Comparison of ENCODE assay signal across 8 cellular contexts in the genomic region with DNA sequence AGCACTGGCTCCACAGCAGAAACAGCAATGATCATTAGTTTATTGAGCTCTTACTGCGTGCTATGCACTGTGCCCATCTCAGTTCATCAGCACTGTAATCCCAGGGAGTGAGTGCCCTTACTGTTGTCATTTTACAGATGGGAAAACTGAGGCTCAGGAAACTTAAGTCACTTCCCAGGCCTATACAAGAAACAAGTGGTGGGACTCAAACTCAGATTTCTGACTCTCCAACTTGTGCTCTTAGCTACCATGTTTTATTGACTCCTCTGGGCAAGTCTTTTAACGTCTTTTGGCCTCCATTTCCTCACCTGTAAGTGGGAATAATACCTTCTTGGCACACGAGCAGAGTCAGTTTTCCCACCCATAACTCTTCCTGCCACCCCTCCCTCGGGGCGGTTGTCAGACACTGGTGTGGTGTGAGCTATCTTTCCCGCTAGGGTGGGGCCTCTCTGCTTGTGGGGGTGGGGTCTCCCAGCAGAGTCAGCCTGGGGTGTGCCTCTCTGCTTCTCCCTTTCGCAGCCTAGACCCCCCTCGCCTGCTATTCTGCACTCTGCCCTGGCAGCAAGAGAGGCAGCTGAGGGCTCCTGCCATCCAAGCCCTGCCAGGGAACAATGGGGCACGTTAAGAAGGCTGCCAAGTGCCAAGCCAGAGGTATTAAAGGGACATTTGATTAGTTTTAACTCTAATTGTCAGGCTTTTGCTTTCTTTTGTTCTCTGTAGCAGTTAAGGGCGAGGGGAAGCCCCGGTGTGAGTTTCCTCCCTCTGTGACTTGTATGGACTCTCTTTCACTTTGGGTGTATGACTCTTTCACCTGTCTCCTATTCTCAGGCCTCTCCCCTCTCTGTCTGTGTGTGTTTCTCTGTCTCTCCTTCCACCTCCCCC. TPM values are rescaled to one million over a fixed set of nuclear protein-coding genes. Genes with fewer than 3 reads are reported as not detected.
A peak's percentile ranks its signal among the peaks of the same experiment; 100 is the strongest.
DNase-seq lines count a peak whose midpoint lies in the region; ATAC-seq and TF ChIP-seq lines count a peak whose summit lies in the region.

No MANE protein-coding gene starts in this region.

- dilution Hi-C loops in IMR-90 (cut with HindIII; ENCODE audit: low sequenced_read_pairs, unreplicated experiment): no loop called here

- H3K9me1 ChIP-seq in IMR-90 (ENCODE audit: insufficient read depth, low read length): peaks cover 47% of the 10 kb centered on the region

- H3K9me3 Mint-ChIP-seq in activated T-helper 2 cell treated with anti-CD3 and anti-CD28 coated beads, Interferon-gamma antibody, Interleukin-2, Interleukin-4, amounts not matched to agents 10 μg/mL and 5 μg/mL and 100 μg/mL, durations not matched to agents 14 hours and 24 hours and 36 hours: no peaks in the 10 kb centered on the region

- H3K23ac ChIP-seq in IMR-90 (ENCODE audit: low read depth, low read length): no peak overlapping the region

- H2BK5ac ChIP-seq in IMR-90 (ENCODE audit: low read depth, low read length, poor library complexity, severe bottlenecking): no peak overlapping the region

- H2BK120ac ChIP-seq in IMR-90 (ENCODE audit: low read depth, low read length): no peak overlapping the region

- H3K27ac ChIP-seq in IMR-90 (ENCODE audit: insufficient read depth, low read length): no peak overlapping the region

- BruUV-seq in IMR-90 (replicated peaks; lab: Mats Ljungman, UMichigan): no TSS peak

- no peak overlapping the region for H3K18ac ChIP-seq in IMR-90 (ENCODE audit: low read depth, low read length)

- H4K8ac ChIP-seq in IMR-90 (ENCODE audit: low read depth in 2 of 2, low read length in 2 of 2): no peak overlapping the region

- no peaks in the 10 kb centered on the region for H3K9me3 ChIP-seq in IMR-90 (ENCODE audit: control insufficient read depth, insufficient read depth, low read length)

- TF ChIP-seq POLR2A in IMR-90 (IDR thresholded peaks at IDR 0.05; ENCODE audit: low read depth, low read length): no peak

- WGBS in IMR-90 (ENCODE audit: extremely low coverage in 2 of 2, insufficient read length in 1 of 2), 2 experiments: 96% methylated on average over 3 of the region's 11 CpGs; no CpG with 5 or more reads in 1 of the 2 experiments

- 0 out of 2 replicates have a peak overlapping the region, but pooled peaks have one; percentile 9 for H4K91ac ChIP-seq in IMR-90 (ENCODE audit: insufficient read depth, low read depth, low read length)

- peak overlapping the region; percentile 73 for H3K27ac Mint-ChIP-seq in activated T-helper 2 cell treated with anti-CD3 and anti-CD28 coated beads, Interferon-gamma antibody, Interleukin-2, Interleukin-4, amounts not matched to agents 10 μg/mL and 5 μg/mL and 100 μg/mL, durations not matched to agents 14 hours and 24 hours and 36 hours

- TF ChIP-seq CTCF in GM12865 (IDR thresholded peaks at IDR 0.05; ENCODE audit: insufficient read depth, low read depth, low read length, missing control alignments) (no peak), IMR-90 (conservative IDR thresholded peaks at IDR 0.05; ENCODE audit: low read depth, low read length) (no peak)

- intact Hi-C loops in IMR-90 (cut with micrococcal nuclease): no loop called here
- intact Hi-C loops in activated T-helper 2 cell treated with anti-CD3 and anti-CD28 coated beads, Interferon-gamma antibody, Interleukin-2, Interleukin-4, amounts not matched to agents 10 μg/mL and 5 μg/mL and 100 μg/mL, durations not matched to agents 14 hours and 24 hours and 36 hours (cut with micrococcal nuclease): loop anchor here (1.0 kb wide), 1 partner anchor 12 kb away; no protein-coding TSS in a partner anchor

- H4K5ac ChIP-seq in IMR-90 (ENCODE audit: low read depth, low read length): no peak overlapping the region

- H3K36me3 ChIP-seq in IMR-90 (ENCODE audit: control insufficient read depth, insufficient read depth, low read length): peaks cover 2% of the 10 kb centered on the region; the same call in 1 of the 2 replicates

- H3K4me1 ChIP-seq in IMR-90 (ENCODE audit: control insufficient read depth, insufficient read depth, low read length): peaks cover 32% of the 10 kb centered on the region

- H3K56ac ChIP-seq in IMR-90 (ENCODE audit: extremely low read depth, insufficient read depth, low read length): no peak overlapping the region

- peak overlapping the region; percentile 57 for H3K4me3 Mint-ChIP-seq in activated T-helper 2 cell treated with anti-CD3 and anti-CD28 coated beads, Interferon-gamma antibody, Interleukin-2, Interleukin-4, amounts not matched to agents 10 μg/mL and 5 μg/mL and 100 μg/mL, durations not matched to agents 14 hours and 24 hours and 36 hours (ENCODE audit: low read depth)

- CTCF ChIA-PET in IMR-90 (lab: Yijun Ruan, JAX) (no interaction called here), HEK293T (lab: Yijun Ruan, JAX) (interaction anchor here (0.8 to 1.6 kb wide), 2 partner anchors 131 to 203 kb away, joined by 3 to 4 read pairs; no protein-coding TSS in a partner anchor)

- DNase-seq in GM12865 (ENCODE audit: low read depth) (peak; percentile 78), IMR-90 (no peak), C1 segment of cervical spinal cord (lab: John Stamatoyannopoulos, UW) (no peak), SIG-M5 treated with dmso at 0.1 percent for 504 hours (lab: John Stamatoyannopoulos, UW; ENCODE audit: unreplicated experiment) (no peak), HEK293T (ENCODE audit: extremely low spot score) (no peak)
- peak; percentile 40 for DNase-seq in activated T-helper 2 cell treated with anti-CD3 and anti-CD28 coated beads, Interferon-gamma antibody, Interleukin-2, Interleukin-4, amounts not matched to agents 10 μg/mL and 5 μg/mL and 100 μg/mL, durations not matched to agents 14 hours and 24 hours and 36 hours (ENCODE audit: low spot score)
- DNase-seq in stimulated activated CD4-positive, alpha-beta T cell treated with anti-CD3 and anti-CD28 coated beads, TNF-alpha, amount 100 ng/mL, for 24 hours (ENCODE audit: low read depth in 3 of 3): peak in 2 of 3 experiments; percentile 28 to 64

- H3K4me3 ChIP-seq in GM12865 (ENCODE audit: low read depth, low read length): peak overlapping the region; percentile 54
- no peak overlapping the region for H3K4me3 ChIP-seq in IMR-90 (ENCODE audit: insufficient read depth, low read depth, low read length)

- POLR2A ChIA-PET in IMR-90 (lab: Charles Lee; ENCODE audit: unreplicated experiment) (no interaction called here), HEK293T (lab: Yijun Ruan, JAX) (interaction anchor here (1.2 kb wide), 1 partner anchor 12 kb away, joined by 4 read pairs; the partner anchor contains the start of gene GALNT10)

- peak overlapping the region; percentile 33 for H2BK20ac ChIP-seq in IMR-90 (ENCODE audit: low read depth, low read length)

- no peak overlapping the region for H3K9ac ChIP-seq in IMR-90 (ENCODE audit: low read depth, low read length)

- no peak for TF ChIP-seq RAD21 in IMR-90 (IDR thresholded peaks at IDR 0.05; ENCODE audit: low read length)

- peak overlapping the region; percentile 9 for H3K4ac ChIP-seq in IMR-90 (ENCODE audit: low read depth, low read length)

- H2AFZ ChIP-seq in IMR-90 (replicated peaks; ENCODE audit: low read length, poor library complexity): no peak overlapping the region

- H3K4me2 ChIP-seq in IMR-90 (ENCODE audit: low read depth, low read length): no peak overlapping the region

- no peaks in the 10 kb centered on the region for H3K27me3 ChIP-seq in IMR-90 (ENCODE audit: control insufficient read depth, insufficient read depth, low read length)

- H3K27me3 Mint-ChIP-seq in activated T-helper 2 cell treated with anti-CD3 and anti-CD28 coated beads, Interferon-gamma antibody, Interleukin-2, Interleukin-4, amounts not matched to agents 10 μg/mL and 5 μg/mL and 100 μg/mL, durations not matched to agents 14 hours and 24 hours and 36 hours (ENCODE audit: low read depth): no peaks in the 10 kb centered on the region

- H4K20me1 ChIP-seq in IMR-90 (ENCODE audit: insufficient read depth, low read length): no peaks in the 10 kb centered on the region

- peak overlapping the region; percentile 7; the same call in 1 of the 2 replicates for H2AK5ac ChIP-seq in IMR-90 (ENCODE audit: low read depth, low read length)

- in situ Hi-C loops in IMR-90 (cut with MboI; ENCODE audit: low sequenced_read_pairs): no loop called here

- peak; percentile 95 for ATAC-seq in GM21576 (IDR thresholded peaks at IDR 0.05; ENCODE audit: unreplicated experiment)
- ATAC-seq in IMR-90 (ENCODE audit: low read depth): no peak

- H2AK9ac ChIP-seq in IMR-90 (replicated peaks; ENCODE audit: low read depth, low read length, poor library complexity): no peak overlapping the region

- no peak overlapping the region for H3K14ac ChIP-seq in IMR-90 (replicated peaks; ENCODE audit: low read depth, low read length)

- H2BK15ac ChIP-seq in IMR-90 (ENCODE audit: low read depth, low read length): no peak overlapping the region

- peaks cover 49% of the 10 kb centered on the region for H3K4me1 Mint-ChIP-seq in activated T-helper 2 cell treated with anti-CD3 and anti-CD28 coated beads, Interferon-gamma antibody, Interleukin-2, Interleukin-4, amounts not matched to agents 10 μg/mL and 5 μg/mL and 100 μg/mL, durations not matched to agents 14 hours and 24 hours and 36 hours (ENCODE audit: low read depth)

- peaks cover 37% of the 10 kb centered on the region for H3K36me3 Mint-ChIP-seq in activated T-helper 2 cell treated with anti-CD3 and anti-CD28 coated beads, Interferon-gamma antibody, Interleukin-2, Interleukin-4, amounts not matched to agents 10 μg/mL and 5 μg/mL and 100 μg/mL, durations not matched to agents 14 hours and 24 hours and 36 hours (ENCODE audit: low read depth)

- peaks cover 36 to 92% of the 10 kb centered on the region in 2 experiments for H3K79me1 ChIP-seq in IMR-90 (ENCODE audit: low read depth in 1 of 2, low read length in 2 of 2)

TF ChIP-seq in IMR-90, 13 proteins besides CTCF, POLR2A, EP300 and RAD21:
- TF ChIP-seq MAZ (IDR thresholded peaks at IDR 0.05; ENCODE audit: borderline replicate concordance, low read depth, low read length): no peak

TF ChIP-seq in HEK293T, 16 proteins besides CTCF, POLR2A, EP300 and RAD21:
- TF ChIP-seq FOXK2 (IDR thresholded peaks at IDR 0.05): no peak
- TF ChIP-seq SP1 (IDR thresholded peaks at IDR 0.05): no peak
- no peak for TF ChIP-seq FOXM1 (IDR thresholded peaks at IDR 0.05; ENCODE audit: borderline replicate concordance)
- TF ChIP-seq ARNT (IDR thresholded peaks at IDR 0.05): no peak
- TF ChIP-seq ELF4 (IDR thresholded peaks at IDR 0.05): no peak
TF ChIP-seq in HEK293T: peak in this region for 0.

RNA-seq across cellular contexts. Expression of gene GALNT10, which starts 12.1 kb away (rescaled TPM):
- total RNA-seq in IMR-90 (2012; rRNA removed): 43.9 and 46.2 TPM in 2 replicates
- polyA plus RNA-seq in IMR-90 (2012; rRNA removed): 66.8 and 67.0 TPM in 2 replicates
- polyA plus RNA-seq in IMR-90 (2012; cell fraction: cytosol; rRNA removed): 21.9 and 22.7 TPM in 2 replicates
- 30.8 and 46.0 TPM in 2 replicates for polyA plus RNA-seq in IMR-90 (2012; cell fraction: nucleus; rRNA removed; ENCODE audit: low replicate concordance)
- 31.7 and 35.5 TPM in 2 replicates for total RNA-seq in activated T-helper 2 cell treated with anti-CD3 and anti-CD28 coated beads, Interferon-gamma antibody, Interleukin-2, Interleukin-4, amounts not matched to agents 10 μg/mL and 5 μg/mL and 100 μg/mL, durations not matched to agents 14 hours and 24 hours and 36 hours

Comparison
In these comparisons a context has a peak if more than half of its experiments do, and no peak if none do; other contexts are left out.
1. DNase-seq: peak in GM12865 (single experiment), activated T-helper 2 cell treated with anti-CD3 and anti-CD28 coated beads, Interferon-gamma antibody, Interleukin-2, Interleukin-4, amounts not matched to agents 10 μg/mL and 5 μg/mL and 100 μg/mL, durations not matched to agents 14 hours and 24 hours and 36 hours (single experiment) and stimulated activated CD4-positive, alpha-beta T cell treated with anti-CD3 and anti-CD28 coated beads, TNF-alpha, amount 100 ng/mL, for 24 hours (2 of 3); none in IMR-90 (single experiment), C1 segment of cervical spinal cord (0 of 14), SIG-M5 treated with dmso at 0.1 percent for 504 hours (single experiment) and HEK293T (single experiment).